12 cellular contexts compared by ENCODE assay signal in genomic region chr12:103933237-103933636, GRCh38. TPM values are rescaled to one million over a fixed set of nuclear protein-coding genes. Genes with fewer than 3 reads are reported as not detected.
DNase-seq lines count a peak whose midpoint lies in the region; ATAC-seq and TF ChIP-seq lines count a peak whose summit lies in the region.
"Had no signal": no experiment of that assay in that cellular context is flagged by ENCODE, and none has a peak within 500 bp of the region (broad histone marks: within the 10 kb centered on the region; RNA-seq: fewer than 3 reads in every experiment).

No MANE protein-coding gene starts in this region.

- no peak for ATAC-seq in HG03378 (IDR thresholded peaks at IDR 0.05; ENCODE audit: unreplicated experiment)

- no peak overlapping the region for H3K27ac ChIP-seq in DOHH2 (ENCODE audit: low read depth, low read length)
- H3K27ac ChIP-seq in neutrophil, result peak overlapping the region; percentile 85
- H3K27ac ChIP-seq: SJSA1 had no signal

- no peaks in the 10 kb centered on the region for H3K9me2 ChIP-seq in DOHH2 (replicated peaks; ENCODE audit: control insufficient read depth, low read length)

- H3K4me2 ChIP-seq in DOHH2 (ENCODE audit: low read length), result peak overlapping the region; percentile 96

- peaks cover 78% of the 10 kb centered on the region for H3K36me3 ChIP-seq in DOHH2 (ENCODE audit: control insufficient read depth, low read length)
- H3K36me3 ChIP-seq in neutrophil, result peaks cover 30% of the 10 kb centered on the region

- no peaks in the 10 kb centered on the region for H3K9me3 Mint-ChIP-seq in IgD-negative memory B cell
- H3K9me3 Mint-ChIP-seq in chondrocyte (ENCODE audit: low read depth), result no peaks in the 10 kb centered on the region
- H3K9me3 Mint-ChIP-seq: central memory CD8-positive, alpha-beta T cell had no signal

- H3K27me3 ChIP-seq in DOHH2 (ENCODE audit: control insufficient read depth, low read length) (no peaks in the 10 kb centered on the region), neutrophil (no peaks in the 10 kb centered on the region)
- H3K27me3 ChIP-seq: SJSA1 had no signal

- H3K36me3 Mint-ChIP-seq in IgD-negative memory B cell, result peaks cover 6% of the 10 kb centered on the region
- H3K36me3 Mint-ChIP-seq in chondrocyte (ENCODE audit: low read depth), result peaks cover 10% of the 10 kb centered on the region

- H4K20me1 ChIP-seq in DOHH2 (ENCODE audit: control insufficient read depth, insufficient read depth, low read depth, low read length), result peaks cover 16% of the 10 kb centered on the region

- peak overlapping the region in 1 of 3 donors; percentile 57 for H3K27ac Mint-ChIP-seq in IgD-negative memory B cell
- no peak overlapping the region for H3K27ac Mint-ChIP-seq in chondrocyte (ENCODE audit: unreplicated experiment)

- H3K27me3 Mint-ChIP-seq in IgD-negative memory B cell (no peaks in the 10 kb centered on the region), chondrocyte (ENCODE audit: low read depth) (no peaks in the 10 kb centered on the region)
- H3K27me3 Mint-ChIP-seq: central memory CD8-positive, alpha-beta T cell had no signal

- H3F3A ChIP-seq in DOHH2 (ENCODE audit: control insufficient read depth, insufficient read depth), result peaks cover 14% of the 10 kb centered on the region

- peaks cover 63% of the 10 kb centered on the region for H3K79me2 ChIP-seq in DOHH2 (ENCODE audit: control insufficient read depth, low read length)

- peak overlapping the region in 3 of 4 donors; percentile 21 to 97 (median 93) for H3K4me3 Mint-ChIP-seq in IgD-negative memory B cell
- H3K4me3 Mint-ChIP-seq in chondrocyte (ENCODE audit: unreplicated experiment), result peak overlapping the region; percentile 79

- H3K4me3 ChIP-seq in DOHH2 (ENCODE audit: low read length) (no peak overlapping the region), neutrophil (ENCODE audit: low read depth in 1 of 2, low read length in 1 of 2) (no peak overlapping the region)
- H3K4me3 ChIP-seq: SJSA1 had no signal

- DNase-seq in chondrocyte (ENCODE audit: low spot score) (no peak), AG08396 (ENCODE audit: low spot score) (no peak), NCI-H1048 (lab: John Stamatoyannopoulos, UW) (no peak)
- no peak for DNase-seq in stimulated activated CD4-positive, alpha-beta T cell treated with anti-CD3 and anti-CD28 coated beads, Interleukin-4, amount 100 ng/mL, for 4 hours
- DNase-seq: NCI-H146, posterior cingulate gyrus had no signal

- H3K4me1 Mint-ChIP-seq in IgD-negative memory B cell, result peaks cover 24 to 47% (median 31%) of the 10 kb centered on the region in 3 donors
- H3K4me1 Mint-ChIP-seq in chondrocyte (ENCODE audit: low read depth), result peaks cover 53% of the 10 kb centered on the region

- H3K4me1 ChIP-seq in DOHH2 (ENCODE audit: control insufficient read depth, low read length) (peaks cover 59% of the 10 kb centered on the region), neutrophil (ENCODE audit: control insufficient read depth in 1 of 2, insufficient read depth in 1 of 2, low read depth in 1 of 2, low read length in 1 of 2) (peaks cover 42 to 46% of the 10 kb centered on the region in 2 experiments)

- H3K9me3 ChIP-seq in DOHH2 (ENCODE audit: control insufficient read depth, insufficient read depth, low read length) (no peaks in the 10 kb centered on the region), neutrophil (no peaks in the 10 kb centered on the region)
- H3K9me3 ChIP-seq: SJSA1 had no signal

- TF ChIP-seq CTCF in DOHH2 (IDR thresholded peaks at IDR 0.05; ENCODE audit: low read depth, low read length, poor library complexity, severe bottlenecking) (no peak), chondrocyte (IDR thresholded peaks at IDR 0.05) (no peak), neutrophil (IDR thresholded peaks at IDR 0.05) (no peak)

RNA-seq across cellular contexts. Expression of gene HSP90B1, which starts 3.0 kb away (rescaled TPM):
- polyA plus RNA-seq in IgD-negative memory B cell, result 274 TPM
- 754 to 1,782 TPM (median 760 TPM) in 3 replicates for total RNA-seq in chondrocyte

RNA-seq across cellular contexts. Expression of gene TDG, which starts 32.4 kb away (rescaled TPM):
- polyA plus RNA-seq in IgD-negative memory B cell, result 19.3 TPM
- total RNA-seq in chondrocyte, result 39.3 to 49.5 TPM (median 44.0 TPM) in 3 replicates
